Comparison of ENCODE assay signal across 25 cellular contexts in genomic region chr1:49199564-49199963, GRCh38.
"Had no signal": no experiment of that assay in that cellular context is flagged by ENCODE, and none has a peak within 500 bp of the region (broad histone marks: within the 10 kb centered on the region; RNA-seq: fewer than 3 reads in every experiment).

No MANE protein-coding gene starts in this region.

- FAIRE-seq: colon, keratinocyte, pancreas had no signal

- H3K27me3 ChIP-seq: dorsolateral prefrontal cortex, esophagus muscularis mucosa, neutrophil, pancreas, testis, tibial artery had no signal

- DNase-seq: dorsolateral prefrontal cortex; effector CD4-positive, alpha-beta T cell; endodermal cell; foreskin melanocyte; hypothalamus; immature natural killer cell; left colon; left ventricle myocardium superior; lower lobe of right lung; natural killer cell; pancreas; right cardiac atrium; spleen; stimulated activated CD4-positive, alpha-beta T cell treated with anti-CD3 and anti-CD28 coated beads, Interleukin-4, amount 100 ng/mL, for 4 hours; stimulated activated naive CD8-positive, alpha-beta T cell treated with anti-CD3 and anti-CD28 coated beads, Interleukin-15, Interleukin-2, amounts not matched to agents 100 U/mL and 50 U/mL, for 24 hours; substantia nigra; testis; tibial artery had no signal

- H3K36me3 ChIP-seq: esophagus muscularis mucosa, lower lobe of right lung, neutrophil, pancreas, spleen, tibial artery had no signal

- ATAC-seq: left colon; left ventricle myocardium superior; lower lobe of right lung; natural killer cell; right cardiac atrium; stimulated activated memory B cell treated with anti-CD40 and anti-IgM and Interleukin-4, amounts not matched to agents 10 μg/mL and 1 μg/mL and 100 μg/mL, for 72 hours; stimulated activated naive CD8-positive, alpha-beta T cell treated with anti-CD3 and anti-CD28 coated beads, Interleukin-15, Interleukin-2, amounts not matched to agents 100 U/mL and 50 U/mL, for 24 hours had no signal

- H3K9me3 ChIP-seq: pancreas, testis had no signal

- H3K4me3 ChIP-seq: dorsolateral prefrontal cortex, esophagus muscularis mucosa, lower lobe of right lung, pancreas, skin epidermis, spleen, testis, tibial artery had no signal

- H3K27ac ChIP-seq: dorsolateral prefrontal cortex, epithelial cell of prostate, esophagus muscularis mucosa, lower lobe of right lung, neutrophil, pancreas, skin epidermis, spleen, testis, tibial artery had no signal
